In genomic region chr6:41425511-41425910, GRCh38 we compare ENCODE assay signal across 1 cellular context.
TF ChIP-seq lines count a peak whose summit lies in the region.

No MANE protein-coding gene starts in this region.

TF ChIP-seq in HepG2, 621 proteins besides CTCF, POLR2A, EP300 and RAD21 (continued from another document):
- TF ChIP-seq NFYC (CRISPR knock-in tag; IDR thresholded peaks at IDR 0.05): no peak
- TF ChIP-seq ZMYM3 (CRISPR knock-in tag; IDR thresholded peaks at IDR 0.05): peak; percentile 88
- no peak for TF ChIP-seq ZFP36L2 (CRISPR knock-in tag; IDR thresholded peaks at IDR 0.05)
- no peak for TF ChIP-seq NFE2L2 (IDR thresholded peaks at IDR 0.05; ENCODE audit: low read length)
- TF ChIP-seq FOSL1 (CRISPR knock-in tag; IDR thresholded peaks at IDR 0.05; ENCODE audit: borderline replicate concordance): no peak
TF ChIP-seq in HepG2: peak in this region for 2.
